24 cellular contexts compared by ENCODE assay signal in genomic region chr9:121732886-121733285, GRCh38.
DNase-seq lines count a peak whose midpoint lies in the region; ATAC-seq and TF ChIP-seq lines count a peak whose summit lies in the region.
"Had no signal": no experiment of that assay in that cellular context is flagged by ENCODE, and none has a peak within 500 bp of the region (broad histone marks: within the 10 kb centered on the region; RNA-seq: fewer than 3 reads in every experiment).

No MANE protein-coding gene starts in this region.

- no peaks in the 10 kb centered on the region for H3K36me3 Mint-ChIP-seq in CD8-positive, alpha-beta memory T cell
- peaks cover 3% of the 10 kb centered on the region for H3K36me3 Mint-ChIP-seq in effector memory CD8-positive, alpha-beta T cell (ENCODE audit: insufficient read depth)
- H3K36me3 Mint-ChIP-seq: activated naive CD4-positive, alpha-beta T cell treated with anti-CD3 and anti-CD28 coated beads, Interleukin-2, amount 10 ng/mL, durations not matched to agents 7 days and 5 days; natural killer cell treated with Interleukin-12 subunit alpha and Interleukin-12 subunit beta and Interleukin-15 and Interleukin-18, amount 100 ng/mL, for 72 hours had no signal

- no peak overlapping the region for H2AFZ ChIP-seq in KMS-11 (ENCODE audit: low read depth)

- no peak overlapping the region for H3K4me3 ChIP-seq in CD8-positive, alpha-beta memory T cell (ENCODE audit: low read length)
- no peak overlapping the region for H3K4me3 ChIP-seq in KMS-11 (IDR thresholded peaks at IDR 0.05; ENCODE audit: insufficient read depth, low read depth, low read length)
- H3K4me3 ChIP-seq in spleen, result no peak overlapping the region
- H3K4me3 ChIP-seq: gastroesophageal sphincter, pancreas, right lobe of liver had no signal

- DNase-seq in CD8-positive, alpha-beta memory T cell, result peak in 1 of 5 donors; percentile 45
- DNase-seq in effector memory CD8-positive, alpha-beta T cell, result peak; percentile 13 to 31 (median 19)
- DNase-seq in spleen, result no peak
- DNase-seq in AG08395 (ENCODE audit: low spot score), result no peak
- no peak for DNase-seq in SKM-1 treated with dmso at 0.1 percent for 144 hours (lab: John Stamatoyannopoulos, UW; ENCODE audit: unreplicated experiment)
- DNase-seq in midbrain (lab: John Stamatoyannopoulos, UW), result no peak
- DNase-seq: activated CD4-positive, alpha-beta T cell treated with anti-CD3 and anti-CD28 coated beads for 1 hour; activated naive CD4-positive, alpha-beta T cell treated with anti-CD3 and anti-CD28 coated beads, Interleukin-2, amount 10 ng/mL, durations not matched to agents 7 days and 5 days; activated T-cell treated with anti-CD3 and anti-CD28 coated beads, Interleukin-2, amount 50 U/mL, for 48 hours; aorta; kidney; NCI-H1092 treated with DMSO at 0.1 percent for 48 hours; NCI-H2029; NCI-H2227 treated with DMSO at 0.1 percent for 48 hours; NCI-H82; pancreas; PC-3; right lobe of liver; SHP77 treated with DMSO at 0.1 percent for 48 hours; T-helper 1 cell had no signal

- H3K4me1 Mint-ChIP-seq in CD8-positive, alpha-beta memory T cell, result peaks cover 38 to 44% (median 43%) of the 10 kb centered on the region in 3 donors
- peaks cover 38 to 55% of the 10 kb centered on the region in 2 donors for H3K4me1 Mint-ChIP-seq in effector memory CD8-positive, alpha-beta T cell (ENCODE audit: low read depth in 2 of 2)

- peak; percentile 86 for ATAC-seq in effector memory CD8-positive, alpha-beta T cell (replicated peaks)
- ATAC-seq in HG02588 (IDR thresholded peaks at IDR 0.05; ENCODE audit: unreplicated experiment), result no peak
- ATAC-seq: gastroesophageal sphincter, pancreas, PC-3, right lobe of liver had no signal

- H3K36me3 ChIP-seq in CD8-positive, alpha-beta memory T cell (ENCODE audit: insufficient read depth, low read length), result no peaks in the 10 kb centered on the region
- no peaks in the 10 kb centered on the region for H3K36me3 ChIP-seq in KMS-11 (ENCODE audit: insufficient read depth)
- H3K36me3 ChIP-seq in spleen, result no peaks in the 10 kb centered on the region
- H3K36me3 ChIP-seq: gastroesophageal sphincter, pancreas, right lobe of liver had no signal

- H3K27me3 ChIP-seq in CD8-positive, alpha-beta memory T cell (ENCODE audit: insufficient read depth, low read length, poor library complexity, severe bottlenecking), result no peaks in the 10 kb centered on the region
- H3K27me3 ChIP-seq in KMS-11 (ENCODE audit: insufficient read depth, low read depth) (no peaks in the 10 kb centered on the region), spleen (replicated peaks in 1 of 7) (peaks cover 0 to 31% (median 0%) of the 10 kb centered on the region in 7 donors)
- H3K27me3 ChIP-seq: gastroesophageal sphincter, pancreas, right lobe of liver had no signal

- peak overlapping the region; percentile 54 for H3K4me2 ChIP-seq in KMS-11

- peak overlapping the region in 6 of 7 donors; percentile 8 to 85 (median 74) for H3K4me3 Mint-ChIP-seq in CD8-positive, alpha-beta memory T cell
- H3K4me3 Mint-ChIP-seq in effector memory CD8-positive, alpha-beta T cell, result peak overlapping the region; percentile 46 to 56
- H3K4me3 Mint-ChIP-seq: activated naive CD4-positive, alpha-beta T cell treated with anti-CD3 and anti-CD28 coated beads, Interleukin-2, amount 10 ng/mL, durations not matched to agents 7 days and 5 days; natural killer cell treated with Interleukin-12 subunit alpha and Interleukin-12 subunit beta and Interleukin-15 and Interleukin-18, amount 100 ng/mL, for 72 hours had no signal

- CTCF ChIA-PET in CD8-positive, alpha-beta memory T cell (lab: Charles Lee), result interaction anchor here (1.1 kb wide), 1 partner anchor 248 kb away, joined by 3 read pairs; no protein-coding TSS in a partner anchor

- no peak for TF ChIP-seq POLR2A in spleen (IDR thresholded peaks at IDR 0.05)

- H3K27ac Mint-ChIP-seq in CD8-positive, alpha-beta memory T cell, result peak overlapping the region; percentile 40 to 99 (median 92)
- peak overlapping the region; percentile 89 to 91 for H3K27ac Mint-ChIP-seq in effector memory CD8-positive, alpha-beta T cell
- H3K27ac Mint-ChIP-seq: activated naive CD4-positive, alpha-beta T cell treated with anti-CD3 and anti-CD28 coated beads, Interleukin-2, amount 10 ng/mL, durations not matched to agents 7 days and 5 days had no signal

- TF ChIP-seq CTCF in KMS-11 (conservative IDR thresholded peaks at IDR 0.05; ENCODE audit: low read depth, low read length) (no peak), spleen (IDR thresholded peaks at IDR 0.05 in 8 of 11, conservative IDR thresholded peaks at IDR 0.05 in 3 of 11) (no peak)

- peaks cover 19% of the 10 kb centered on the region for H3K4me1 ChIP-seq in CD8-positive, alpha-beta memory T cell (ENCODE audit: insufficient read depth, low read length)
- H3K4me1 ChIP-seq in KMS-11 (ENCODE audit: low read depth, poor library complexity, severe bottlenecking), result peaks cover 75% of the 10 kb centered on the region
- H3K4me1 ChIP-seq in spleen, result peaks cover 18 to 77% (median 60%) of the 10 kb centered on the region in 6 donors

- H3K27ac ChIP-seq in CD8-positive, alpha-beta memory T cell (ENCODE audit: low read depth, low read length), result no peak overlapping the region
- peak overlapping the region; percentile 58 for H3K27ac ChIP-seq in KMS-11
- H3K27ac ChIP-seq in spleen, result peak overlapping the region in 6 of 8 donors; percentile 9 to 85 (median 66)
- H3K27ac ChIP-seq: pancreas, right lobe of liver had no signal

- peaks cover 7 to 19% of the 10 kb centered on the region in 2 donors for H3K27me3 Mint-ChIP-seq in CD8-positive, alpha-beta memory T cell
- H3K27me3 Mint-ChIP-seq in effector memory CD8-positive, alpha-beta T cell, result peaks cover 10 to 25% of the 10 kb centered on the region in 2 donors

- H3K79me2 ChIP-seq in KMS-11 (ENCODE audit: insufficient read depth, low read depth), result peaks cover 4% of the 10 kb centered on the region; the same call in 1 of the 2 replicates

- no peaks in the 10 kb centered on the region for H4K20me1 ChIP-seq in KMS-11 (ENCODE audit: insufficient read depth)

- no peaks in the 10 kb centered on the region for H3K9me3 Mint-ChIP-seq in CD8-positive, alpha-beta memory T cell
- H3K9me3 Mint-ChIP-seq in effector memory CD8-positive, alpha-beta T cell, result no peaks in the 10 kb centered on the region
- H3K9me3 Mint-ChIP-seq: activated naive CD4-positive, alpha-beta T cell treated with anti-CD3 and anti-CD28 coated beads, Interleukin-2, amount 10 ng/mL, durations not matched to agents 7 days and 5 days; natural killer cell treated with Interleukin-12 subunit alpha and Interleukin-12 subunit beta and Interleukin-15 and Interleukin-18, amount 100 ng/mL, for 72 hours had no signal

- POLR2A ChIA-PET in CD8-positive, alpha-beta memory T cell (lab: Charles Lee), result no interaction called here

- H3K9ac ChIP-seq in KMS-11, result peak overlapping the region; percentile 9; the same call in 1 of the 2 replicates

- WGBS in spleen, 5 donors, result 72 to 86% (median 79%) methylated on average over 4 of the region's 4 CpGs

- intact Hi-C loops in spleen (cut with DNase I; ENCODE audit: low total_unique reads), result no loop called here

- no peaks in the 10 kb centered on the region for H3K9me3 ChIP-seq in CD8-positive, alpha-beta memory T cell (ENCODE audit: low read length)
- no peaks in the 10 kb centered on the region for H3K9me3 ChIP-seq in spleen
- H3K9me3 ChIP-seq: gastroesophageal sphincter, pancreas, right lobe of liver had no signal

Comparison
In these comparisons a context has a peak if more than half of its experiments do, and no peak if none do; other contexts are left out.
1. DNase-seq: peak in effector memory CD8-positive, alpha-beta T cell (3 of 3); none in spleen (single experiment), AG08395 (single experiment), SKM-1 treated with dmso at 0.1 percent for 144 hours (single experiment) and midbrain (single experiment).